Comparison of ENCODE assay signal across 8 cellular contexts in the genomic region with DNA sequence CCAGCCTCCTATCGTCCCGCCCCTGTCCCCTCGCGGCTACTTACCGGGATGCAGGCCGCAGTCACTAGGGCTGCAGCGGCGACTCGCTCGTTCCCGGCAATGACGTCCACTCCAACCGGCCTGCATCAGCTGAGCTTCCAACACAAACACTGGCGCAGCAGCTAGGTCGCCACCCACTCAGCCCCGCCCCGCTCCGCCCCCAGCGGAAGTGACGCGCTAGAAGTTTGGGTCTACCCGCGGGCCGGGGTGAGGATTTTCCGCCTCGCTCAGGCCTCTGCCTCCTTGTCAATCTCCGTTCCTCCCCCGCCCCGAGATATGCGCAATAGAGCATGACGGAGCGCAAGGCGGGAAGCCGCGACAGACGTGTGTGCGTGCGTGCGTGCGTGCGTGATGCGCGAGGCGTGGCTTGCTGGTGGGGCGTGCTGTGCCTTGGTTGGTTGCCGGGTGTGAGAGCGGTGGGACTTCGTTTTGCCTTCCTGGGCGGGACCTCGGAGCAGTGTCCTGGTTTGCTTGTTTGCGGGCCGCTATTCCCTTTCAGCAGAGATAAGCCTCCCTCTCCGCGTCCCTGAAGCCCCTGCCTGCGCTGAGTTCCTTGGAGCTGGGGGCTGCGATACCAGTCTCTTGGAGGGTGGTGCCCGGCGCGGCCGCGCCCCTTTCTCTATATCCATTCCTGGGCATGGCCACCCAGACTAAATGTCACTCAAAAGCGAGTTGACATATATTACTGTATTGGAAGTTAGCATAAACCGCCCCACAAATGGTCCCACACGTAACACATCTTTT. TPM values are rescaled to one million over a fixed set of nuclear protein-coding genes. Genes with fewer than 3 reads are reported as not detected.
DNase-seq lines count a peak whose midpoint lies in the region; ATAC-seq, FAIRE-seq and TF ChIP-seq lines count a peak whose summit lies in the region.

A gene with protein sequence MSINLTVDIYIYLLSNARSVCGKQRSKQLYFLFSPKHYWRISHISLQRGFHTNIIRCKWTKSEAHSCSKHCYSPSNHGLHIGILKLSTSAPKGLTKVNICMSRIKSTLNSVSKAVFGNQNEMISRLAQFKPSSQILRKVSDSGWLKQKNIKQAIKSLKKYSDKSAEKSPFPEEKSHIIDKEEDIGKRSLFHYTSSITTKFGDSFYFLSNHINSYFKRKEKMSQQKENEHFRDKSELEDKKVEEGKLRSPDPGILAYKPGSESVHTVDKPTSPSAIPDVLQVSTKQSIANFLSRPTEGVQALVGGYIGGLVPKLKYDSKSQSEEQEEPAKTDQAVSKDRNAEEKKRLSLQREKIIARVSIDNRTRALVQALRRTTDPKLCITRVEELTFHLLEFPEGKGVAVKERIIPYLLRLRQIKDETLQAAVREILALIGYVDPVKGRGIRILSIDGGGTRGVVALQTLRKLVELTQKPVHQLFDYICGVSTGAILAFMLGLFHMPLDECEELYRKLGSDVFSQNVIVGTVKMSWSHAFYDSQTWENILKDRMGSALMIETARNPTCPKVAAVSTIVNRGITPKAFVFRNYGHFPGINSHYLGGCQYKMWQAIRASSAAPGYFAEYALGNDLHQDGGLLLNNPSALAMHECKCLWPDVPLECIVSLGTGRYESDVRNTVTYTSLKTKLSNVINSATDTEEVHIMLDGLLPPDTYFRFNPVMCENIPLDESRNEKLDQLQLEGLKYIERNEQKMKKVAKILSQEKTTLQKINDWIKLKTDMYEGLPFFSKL (minus strand): TSS at position 151 of the 783 bp plus-strand sequence. CDS start 10,644 bp downstream, outside the sequence.

- H3K4me3 ChIP-seq in OCI-LY7 (ENCODE audit: low read depth, low read length, poor library complexity, severe bottlenecking): peak within 1 kb of the TSS; percentile 84

- POLR2A ChIA-PET in OCI-LY7 (lab: Charles Lee): interaction anchor here (0.6 to 4.3 kb wide), 19 partner anchors 9 to 429 kb away, joined by 3 to 44 read pairs (median 5); a partner anchor contains a TSS

- H3K4me1 ChIP-seq in OCI-LY7 (ENCODE audit: insufficient read depth, low read length, poor library complexity, severe bottlenecking): peaks cover 34% of the 10 kb centered on the region

- H3K4me2 ChIP-seq in OCI-LY7 (ENCODE audit: low read length): peak within 1 kb of the TSS; percentile 91

- no peaks in the 10 kb centered on the region for H3K9me3 Mint-ChIP-seq in endothelial cell (ENCODE audit: unreplicated experiment)
- H3K9me3 Mint-ChIP-seq in mesothelial cell of epicardium: no peaks in the 10 kb centered on the region

- peak within 1 kb of the TSS; percentile 95 for H3K4me3 Mint-ChIP-seq in endothelial cell (ENCODE audit: unreplicated experiment)
- peak within 1 kb of the TSS; percentile 93 for H3K4me3 Mint-ChIP-seq in mesothelial cell of epicardium

- no TSS peak for BruUV-seq in OCI-LY7 (replicated peaks; lab: Mats Ljungman, UMichigan)

- H3K27me3 Mint-ChIP-seq in endothelial cell (ENCODE audit: unreplicated experiment): peaks cover 10% of the 10 kb centered on the region
- no peaks in the 10 kb centered on the region for H3K27me3 Mint-ChIP-seq in mesothelial cell of epicardium (ENCODE audit: low read depth)

- H3K36me3 Mint-ChIP-seq in endothelial cell (ENCODE audit: low read depth, unreplicated experiment) (peaks cover 9% of the 10 kb centered on the region), mesothelial cell of epicardium (no peaks in the 10 kb centered on the region)

- DNase-seq in D721Med (ENCODE audit: insufficient read length, low spot score) (peak; percentile 48), HuH-7.5 (ENCODE audit: low spot score) (peak; percentile 86), OCI-LY7 (ENCODE audit: low spot score) (peak; percentile 99), activated T-cell treated with anti-CD3 and anti-CD28 coated beads for 1 hour (ENCODE audit: low read depth) (peak; percentile 100), endothelial cell (ENCODE audit: low spot score) (peak; percentile 100), mesothelial cell of epicardium (ENCODE audit: low spot score in 2 of 2, unreplicated experiment in 2 of 2) (peak; percentile 99 to 100)
- peak; percentile 100 for DNase-seq in stimulated activated CD8-positive, alpha-beta memory T cell treated with anti-CD3 and anti-CD28 coated beads, Interleukin-15, amount 100 ng/mL, for 48 hours (ENCODE audit: low read depth in 2 of 2)

- intact Hi-C loops in OCI-LY7 (cut with micrococcal nuclease; ENCODE audit: unreplicated experiment): loop anchor here (1.0 to 2.0 kb wide), 2 partner anchors 23 to 43 kb away; a partner anchor contains a TSS

- no peaks in the 10 kb centered on the region for H4K20me1 ChIP-seq in OCI-LY7 (ENCODE audit: insufficient read depth, low read length)

- CTCF ChIA-PET in OCI-LY7 (lab: Charles Lee; ENCODE audit: unreplicated experiment): interaction anchor here (1.0 to 1.2 kb wide), 2 partner anchors 8 to 25 kb away, joined by 3 read pairs; no protein-coding TSS in a partner anchor

- no peak for FAIRE-seq in D721Med (lab: Jason Lieb, UNC)

- H3K36me3 ChIP-seq in OCI-LY7 (ENCODE audit: insufficient read depth, low read length): peaks cover 8% of the 10 kb centered on the region; the same call in 1 of the 2 replicates

- H3K4me1 Mint-ChIP-seq in endothelial cell (ENCODE audit: unreplicated experiment) (peaks cover 42% of the 10 kb centered on the region), mesothelial cell of epicardium (peaks cover 32% of the 10 kb centered on the region)

- no peaks in the 10 kb centered on the region for H3K9me3 ChIP-seq in OCI-LY7 (ENCODE audit: low read length)

- peak within 1 kb of the TSS; percentile 93 for H3K27ac Mint-ChIP-seq in endothelial cell (ENCODE audit: unreplicated experiment)
- H3K27ac Mint-ChIP-seq in mesothelial cell of epicardium: peak within 1 kb of the TSS; percentile 99

- peaks cover 44% of the 10 kb centered on the region for H3K79me2 ChIP-seq in OCI-LY7 (ENCODE audit: insufficient read depth, low read depth, low read length)

- H3K27ac ChIP-seq in OCI-LY7 (ENCODE audit: low read depth, low read length, poor library complexity, severe bottlenecking): peak within 1 kb of the TSS; percentile 73

- ATAC-seq in GM21526 (IDR thresholded peaks at IDR 0.05; ENCODE audit: low FRiP score, unreplicated experiment): peak; percentile 94

- H2AFZ ChIP-seq in OCI-LY7 (ENCODE audit: low read length): peak within 1 kb of the TSS; percentile 57; the same call in 1 of the 2 replicates

- no peak for TF ChIP-seq CTCF in D721Med (IDR thresholded peaks at IDR 0.05; ENCODE audit: insufficient read depth, missing control alignments)
- no peak for TF ChIP-seq CTCF in OCI-LY7 (conservative IDR thresholded peaks at IDR 0.05; ENCODE audit: low read length)
- TF ChIP-seq CTCF in endothelial cell (IDR thresholded peaks at IDR 0.05; ENCODE audit: unreplicated experiment): no peak
- no peak for TF ChIP-seq CTCF in mesothelial cell of epicardium (IDR thresholded peaks at IDR 0.05; ENCODE audit: unreplicated experiment)

- H3K9me2 ChIP-seq in OCI-LY7 (ENCODE audit: insufficient read depth, low read length): no peaks in the 10 kb centered on the region

RNA-seq across cellular contexts. Expression of the gene that starts here (rescaled TPM):
- total RNA-seq in OCI-LY7 (2014; rRNA removed; shearing (Covaris generic)): 23.0 and 24.2 TPM in 2 replicates
- total RNA-seq in OCI-LY7 (2022) (26.4 and 31.4 TPM in 2 replicates), endothelial cell (ENCODE audit: unreplicated experiment) (15.6 TPM), mesothelial cell of epicardium (18.0 to 20.0 TPM (median 18.0 TPM) in 3 replicates)

Comparison
In these comparisons a context has a peak if more than half of its experiments do, and no peak if none do; other contexts are left out.
1. Peak in every context shown above with its lines: DNase-seq, ATAC-seq, H3K4me3 ChIP-seq and H3K27ac ChIP-seq.
2. DNase-seq: peak in every context shown above with its lines; median percentile 100 in activated T-cell treated with anti-CD3 and anti-CD28 coated beads for 1 hour; 100 in endothelial cell; 100 in stimulated activated CD8-positive, alpha-beta memory T cell treated with anti-CD3 and anti-CD28 coated beads, Interleukin-15, amount 100 ng/mL, for 48 hours; 100 in mesothelial cell of epicardium; 99 in OCI-LY7; 86 in HuH-7.5; 48 in D721Med.